Comparison of ENCODE assay signal across 1 cellular context in the genomic region with DNA sequence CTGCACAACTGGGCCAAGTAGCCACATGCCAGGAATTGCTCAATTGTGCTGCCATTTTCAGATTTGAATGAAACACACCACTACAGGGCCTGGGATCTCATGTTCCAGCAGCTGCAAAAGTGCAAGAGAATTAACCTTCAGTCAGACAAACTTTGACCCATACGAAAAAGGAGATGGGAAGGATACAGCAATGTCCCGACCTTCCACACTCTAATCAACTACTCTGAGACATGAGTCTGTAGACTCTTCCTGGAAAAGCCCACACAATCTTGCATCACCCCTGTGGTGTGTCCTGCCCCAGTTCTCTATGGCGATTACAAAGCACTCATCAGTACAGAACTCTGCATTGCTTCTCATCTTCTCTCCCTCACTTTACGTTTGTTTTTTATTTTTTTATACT.
TF ChIP-seq lines count a peak whose summit lies in the region.

No MANE protein-coding gene starts in this region.

TF ChIP-seq in GM23338, 12 proteins besides CTCF, POLR2A, EP300 and RAD21 (continued from another document):
- TF ChIP-seq, protein P1, sequence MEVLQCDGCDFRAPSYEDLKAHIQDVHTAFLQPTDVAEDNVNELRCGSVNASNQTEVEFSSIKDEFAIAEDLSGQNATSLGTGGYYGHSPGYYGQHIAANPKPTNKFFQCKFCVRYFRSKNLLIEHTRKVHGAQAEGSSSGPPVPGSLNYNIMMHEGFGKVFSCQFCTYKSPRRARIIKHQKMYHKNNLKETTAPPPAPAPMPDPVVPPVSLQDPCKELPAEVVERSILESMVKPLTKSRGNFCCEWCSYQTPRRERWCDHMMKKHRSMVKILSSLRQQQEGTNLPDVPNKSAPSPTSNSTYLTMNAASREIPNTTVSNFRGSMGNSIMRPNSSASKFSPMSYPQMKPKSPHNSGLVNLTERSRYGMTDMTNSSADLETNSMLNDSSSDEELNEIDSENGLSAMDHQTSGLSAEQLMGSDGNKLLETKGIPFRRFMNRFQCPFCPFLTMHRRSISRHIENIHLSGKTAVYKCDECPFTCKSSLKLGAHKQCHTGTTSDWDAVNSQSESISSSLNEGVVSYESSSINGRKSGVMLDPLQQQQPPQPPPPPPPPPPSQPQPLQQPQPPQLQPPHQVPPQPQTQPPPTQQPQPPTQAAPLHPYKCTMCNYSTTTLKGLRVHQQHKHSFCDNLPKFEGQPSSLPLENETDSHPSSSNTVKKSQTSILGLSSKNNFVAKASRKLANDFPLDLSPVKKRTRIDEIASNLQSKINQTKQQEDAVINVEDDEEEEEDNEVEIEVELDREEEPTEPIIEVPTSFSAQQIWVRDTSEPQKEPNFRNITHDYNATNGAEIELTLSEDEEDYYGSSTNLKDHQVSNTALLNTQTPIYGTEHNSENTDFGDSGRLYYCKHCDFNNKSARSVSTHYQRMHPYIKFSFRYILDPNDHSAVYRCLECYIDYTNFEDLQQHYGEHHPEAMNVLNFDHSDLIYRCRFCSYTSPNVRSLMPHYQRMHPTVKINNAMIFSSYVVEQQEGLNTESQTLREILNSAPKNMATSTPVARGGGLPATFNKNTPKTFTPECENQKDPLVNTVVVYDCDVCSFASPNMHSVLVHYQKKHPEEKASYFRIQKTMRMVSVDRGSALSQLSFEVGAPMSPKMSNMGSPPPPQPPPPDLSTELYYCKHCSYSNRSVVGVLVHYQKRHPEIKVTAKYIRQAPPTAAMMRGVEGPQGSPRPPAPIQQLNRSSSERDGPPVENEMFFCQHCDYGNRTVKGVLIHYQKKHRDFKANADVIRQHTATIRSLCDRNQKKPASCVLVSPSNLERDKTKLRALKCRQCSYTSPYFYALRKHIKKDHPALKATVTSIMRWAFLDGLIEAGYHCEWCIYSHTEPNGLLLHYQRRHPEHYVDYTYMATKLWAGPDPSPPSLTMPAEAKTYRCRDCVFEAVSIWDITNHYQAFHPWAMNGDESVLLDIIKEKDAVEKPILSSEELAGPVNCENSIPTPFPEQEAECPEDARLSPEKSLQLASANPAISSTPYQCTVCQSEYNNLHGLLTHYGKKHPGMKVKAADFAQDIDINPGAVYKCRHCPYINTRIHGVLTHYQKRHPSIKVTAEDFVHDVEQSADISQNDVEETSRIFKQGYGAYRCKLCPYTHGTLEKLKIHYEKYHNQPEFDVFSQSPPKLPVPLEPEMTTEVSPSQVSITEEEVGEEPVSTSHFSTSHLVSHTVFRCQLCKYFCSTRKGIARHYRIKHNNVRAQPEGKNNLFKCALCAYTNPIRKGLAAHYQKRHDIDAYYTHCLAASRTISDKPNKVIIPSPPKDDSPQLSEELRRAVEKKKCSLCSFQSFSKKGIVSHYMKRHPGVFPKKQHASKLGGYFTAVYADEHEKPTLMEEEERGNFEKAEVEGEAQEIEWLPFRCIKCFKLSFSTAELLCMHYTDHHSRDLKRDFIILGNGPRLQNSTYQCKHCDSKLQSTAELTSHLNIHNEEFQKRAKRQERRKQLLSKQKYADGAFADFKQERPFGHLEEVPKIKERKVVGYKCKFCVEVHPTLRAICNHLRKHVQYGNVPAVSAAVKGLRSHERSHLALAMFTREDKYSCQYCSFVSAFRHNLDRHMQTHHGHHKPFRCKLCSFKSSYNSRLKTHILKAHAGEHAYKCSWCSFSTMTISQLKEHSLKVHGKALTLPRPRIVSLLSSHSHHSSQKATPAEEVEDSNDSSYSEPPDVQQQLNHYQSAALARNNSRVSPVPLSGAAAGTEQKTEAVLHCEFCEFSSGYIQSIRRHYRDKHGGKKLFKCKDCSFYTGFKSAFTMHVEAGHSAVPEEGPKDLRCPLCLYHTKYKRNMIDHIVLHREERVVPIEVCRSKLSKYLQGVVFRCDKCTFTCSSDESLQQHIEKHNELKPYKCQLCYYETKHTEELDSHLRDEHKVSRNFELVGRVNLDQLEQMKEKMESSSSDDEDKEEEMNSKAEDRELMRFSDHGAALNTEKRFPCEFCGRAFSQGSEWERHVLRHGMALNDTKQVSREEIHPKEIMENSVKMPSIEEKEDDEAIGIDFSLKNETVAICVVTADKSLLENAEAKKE (CRISPR knock-in tag; IDR thresholded peaks at IDR 0.05), result no peak
- TF ChIP-seq STAT1 (IDR thresholded peaks at IDR 0.05; ENCODE audit: unreplicated experiment), result no peak
- TF ChIP-seq, protein P2, sequence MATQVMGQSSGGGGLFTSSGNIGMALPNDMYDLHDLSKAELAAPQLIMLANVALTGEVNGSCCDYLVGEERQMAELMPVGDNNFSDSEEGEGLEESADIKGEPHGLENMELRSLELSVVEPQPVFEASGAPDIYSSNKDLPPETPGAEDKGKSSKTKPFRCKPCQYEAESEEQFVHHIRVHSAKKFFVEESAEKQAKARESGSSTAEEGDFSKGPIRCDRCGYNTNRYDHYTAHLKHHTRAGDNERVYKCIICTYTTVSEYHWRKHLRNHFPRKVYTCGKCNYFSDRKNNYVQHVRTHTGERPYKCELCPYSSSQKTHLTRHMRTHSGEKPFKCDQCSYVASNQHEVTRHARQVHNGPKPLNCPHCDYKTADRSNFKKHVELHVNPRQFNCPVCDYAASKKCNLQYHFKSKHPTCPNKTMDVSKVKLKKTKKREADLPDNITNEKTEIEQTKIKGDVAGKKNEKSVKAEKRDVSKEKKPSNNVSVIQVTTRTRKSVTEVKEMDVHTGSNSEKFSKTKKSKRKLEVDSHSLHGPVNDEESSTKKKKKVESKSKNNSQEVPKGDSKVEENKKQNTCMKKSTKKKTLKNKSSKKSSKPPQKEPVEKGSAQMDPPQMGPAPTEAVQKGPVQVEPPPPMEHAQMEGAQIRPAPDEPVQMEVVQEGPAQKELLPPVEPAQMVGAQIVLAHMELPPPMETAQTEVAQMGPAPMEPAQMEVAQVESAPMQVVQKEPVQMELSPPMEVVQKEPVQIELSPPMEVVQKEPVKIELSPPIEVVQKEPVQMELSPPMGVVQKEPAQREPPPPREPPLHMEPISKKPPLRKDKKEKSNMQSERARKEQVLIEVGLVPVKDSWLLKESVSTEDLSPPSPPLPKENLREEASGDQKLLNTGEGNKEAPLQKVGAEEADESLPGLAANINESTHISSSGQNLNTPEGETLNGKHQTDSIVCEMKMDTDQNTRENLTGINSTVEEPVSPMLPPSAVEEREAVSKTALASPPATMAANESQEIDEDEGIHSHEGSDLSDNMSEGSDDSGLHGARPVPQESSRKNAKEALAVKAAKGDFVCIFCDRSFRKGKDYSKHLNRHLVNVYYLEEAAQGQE (IDR thresholded peaks at IDR 0.05; ENCODE audit: unreplicated experiment), result no peak
- TF ChIP-seq NANOG (IDR thresholded peaks at IDR 0.05; ENCODE audit: borderline replicate concordance), result no peak
- TF ChIP-seq EZH2phosphoT487 (IDR thresholded peaks at IDR 0.05; ENCODE audit: unreplicated experiment), result no peak
- TF ChIP-seq, protein P3, sequence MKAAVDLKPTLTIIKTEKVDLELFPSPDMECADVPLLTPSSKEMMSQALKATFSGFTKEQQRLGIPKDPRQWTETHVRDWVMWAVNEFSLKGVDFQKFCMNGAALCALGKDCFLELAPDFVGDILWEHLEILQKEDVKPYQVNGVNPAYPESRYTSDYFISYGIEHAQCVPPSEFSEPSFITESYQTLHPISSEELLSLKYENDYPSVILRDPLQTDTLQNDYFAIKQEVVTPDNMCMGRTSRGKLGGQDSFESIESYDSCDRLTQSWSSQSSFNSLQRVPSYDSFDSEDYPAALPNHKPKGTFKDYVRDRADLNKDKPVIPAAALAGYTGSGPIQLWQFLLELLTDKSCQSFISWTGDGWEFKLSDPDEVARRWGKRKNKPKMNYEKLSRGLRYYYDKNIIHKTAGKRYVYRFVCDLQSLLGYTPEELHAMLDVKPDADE (IDR thresholded peaks at IDR 0.05), result no peak
- no peak for TF ChIP-seq ZNF114 (CRISPR knock-in tag; IDR thresholded peaks at IDR 0.05)
- no peak for TF ChIP-seq ZNF331 (CRISPR knock-in tag; IDR thresholded peaks at IDR 0.05; ENCODE audit: low read depth)
- TF ChIP-seq JUNB (IDR thresholded peaks at IDR 0.05; ENCODE audit: unreplicated experiment), result no peak
- no peak for TF ChIP-seq CREB1 (CRISPR knock-in tag; IDR thresholded peaks at IDR 0.05; ENCODE audit: low read depth)
- no peak for TF ChIP-seq EZH2 (IDR thresholded peaks at IDR 0.05; ENCODE audit: low read depth, unreplicated experiment)
